In the genomic region with DNA sequence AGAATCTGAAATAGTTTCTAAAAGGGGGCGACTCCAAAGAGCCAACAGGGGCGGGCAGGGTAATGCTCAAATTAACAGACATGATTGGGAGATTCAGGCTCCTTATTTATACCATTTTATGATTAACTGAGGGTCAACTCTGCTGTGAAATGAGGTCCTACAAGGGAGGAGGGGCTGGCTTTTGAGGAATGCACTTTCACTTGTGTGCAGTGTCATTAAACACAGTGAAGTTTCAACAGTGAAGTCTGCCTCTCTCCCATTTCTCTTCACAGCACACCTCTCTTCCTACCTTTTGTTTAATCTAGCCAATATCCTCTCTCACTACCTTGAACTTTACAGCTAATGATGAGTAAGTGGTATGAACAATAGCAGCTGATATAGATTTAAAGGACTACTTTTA, we compare ENCODE assay signal across 19 cellular contexts.
"Had no signal": no experiment of that assay in that cellular context is flagged by ENCODE, and none has a peak within 500 bp of the region (broad histone marks: within the 10 kb centered on the region; RNA-seq: fewer than 3 reads in every experiment).

No MANE protein-coding gene starts in this region.

- H3K27me3 ChIP-seq: ovary, sigmoid colon, stomach, upper lobe of left lung had no signal

- H3K4me1 ChIP-seq: upper lobe of left lung had no signal

- DNase-seq: activated CD4-positive, alpha-beta T cell treated with anti-CD3 and anti-CD28 coated beads, Interleukin-2, amount 10 ng/mL, durations not matched to agents 7 days and 5 days; activated CD4-positive, CD25-positive, alpha-beta regulatory T cell; activated CD8-positive, alpha-beta memory T cell treated with anti-CD3 and anti-CD28 coated beads, Interleukin-2, amount 50 U/mL, for 48 hours; activated gamma-delta T cell treated with Interleukin-2 at 50 U/mL for 16 hours; caudate nucleus; endodermal cell; head of caudate nucleus; kidney; left ventricle myocardium inferior; ovary; sigmoid colon; stimulated activated CD4-positive, alpha-beta T cell treated with anti-CD3 and anti-CD28 coated beads, Interleukin-4, amount 100 ng/mL, for 24 hours; stomach; T-helper 1 cell; T-helper 9 cell; upper lobe of left lung had no signal

- H3K36me3 ChIP-seq: left ventricle myocardium inferior, ovary, sigmoid colon, stomach, thoracic aorta, upper lobe of left lung had no signal

- H3K9me3 ChIP-seq: left ventricle myocardium inferior, ovary, sigmoid colon, stomach, thoracic aorta, upper lobe of left lung had no signal

- H3K4me3 ChIP-seq: left ventricle myocardium inferior, ovary, sigmoid colon, stomach, thoracic aorta, upper lobe of left lung had no signal

- H3K27ac ChIP-seq: left ventricle myocardium inferior, ovary, sigmoid colon, stomach, thoracic aorta, upper lobe of left lung had no signal

- ATAC-seq: activated naive CD4-positive, alpha-beta T cell treated with anti-CD3 and anti-CD28 coated beads, Interleukin-2, amount 50 U/mL, for 72 hours; stimulated activated effector memory CD8-positive, alpha-beta T cell treated with anti-CD3 and anti-CD28 coated beads, Interleukin-12 subunit alpha, Interleukin-12 subunit beta, amount 100 ng/mL, for 72 hours had no signal
